ENCODE assay signal across 9 cellular contexts in the genomic region with DNA sequence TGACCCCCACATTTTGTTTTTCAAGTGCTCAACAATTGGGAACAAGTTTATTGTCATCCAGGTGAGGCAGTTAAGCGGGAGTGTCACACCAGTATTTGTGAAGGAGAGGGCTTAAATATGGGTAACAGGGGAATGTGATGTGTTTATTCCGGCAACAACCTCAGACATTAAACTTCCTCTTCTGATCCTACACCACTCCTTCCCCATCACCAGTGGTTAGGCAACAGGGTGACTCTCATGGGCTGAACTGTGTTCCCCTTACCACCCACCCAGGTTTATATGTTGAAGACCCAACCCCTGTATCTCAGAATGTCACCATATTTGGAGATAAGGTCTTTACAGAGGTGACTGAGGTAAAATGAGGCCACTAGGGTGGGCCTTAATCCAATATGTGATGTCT. TPM values are rescaled to one million over a fixed set of nuclear protein-coding genes. Genes with fewer than 3 reads are reported as not detected.
DNase-seq lines count a peak whose midpoint lies in the region; ATAC-seq, FAIRE-seq and TF ChIP-seq lines count a peak whose summit lies in the region.
"Had no signal": no experiment of that assay in that cellular context is flagged by ENCODE, and none has a peak within 500 bp of the region (broad histone marks: within the 10 kb centered on the region; RNA-seq: fewer than 3 reads in every experiment).

No MANE protein-coding gene starts in this region.

- FAIRE-seq in kidney (lab: Jason Lieb, UNC): no peak

- H3K4me3 Mint-ChIP-seq in activated naive CD4-positive, alpha-beta T cell treated with anti-CD3 and anti-CD28 coated beads for 36 hours: peak overlapping the region; percentile 74
- H3K4me3 Mint-ChIP-seq in effector memory CD8-positive, alpha-beta T cell: peak overlapping the region; percentile 83 to 88
- peak overlapping the region; percentile 77 for H3K4me3 Mint-ChIP-seq in stimulated activated memory B cell treated with anti-CD40 and anti-IgM and Interleukin-4, amounts not matched to agents 10 μg/mL and 1 μg/mL and 100 μg/mL, for 72 hours

- H3K27ac Mint-ChIP-seq in activated naive CD4-positive, alpha-beta T cell treated with anti-CD3 and anti-CD28 coated beads for 36 hours: no peak overlapping the region
- H3K27ac Mint-ChIP-seq in effector memory CD8-positive, alpha-beta T cell: peak overlapping the region in 1 of 2 donors; percentile 77
- H3K27ac Mint-ChIP-seq in stimulated activated memory B cell treated with anti-CD40 and anti-IgM and Interleukin-4, amounts not matched to agents 10 μg/mL and 1 μg/mL and 100 μg/mL, for 72 hours: peak overlapping the region; percentile 60

- H3K4me3 ChIP-seq in kidney (ENCODE audit: low read length in 2 of 2): no peak overlapping the region
- H3K4me3 ChIP-seq: lung had no signal

- peaks cover 0 to 9% of the 10 kb centered on the region in 2 donors for H3K4me1 ChIP-seq in kidney (ENCODE audit: control insufficient read depth in 1 of 2, insufficient read depth in 1 of 2, low read depth in 1 of 2, low read length in 2 of 2)

- no peak for DNase-seq in activated naive CD4-positive, alpha-beta T cell treated with anti-CD3 and anti-CD28 coated beads for 36 hours
- DNase-seq in activated naive CD4-positive, alpha-beta T cell treated with Interleukin-2 at 50 U/mL for 16 hours: no peak
- peak; percentile 33 for DNase-seq in NOMO-1 treated with dmso at 0.1 percent for 144 hours (lab: John Stamatoyannopoulos, UW; ENCODE audit: unreplicated experiment)
- no peak for DNase-seq in effector memory CD8-positive, alpha-beta T cell
- DNase-seq in kidney: no peak
- no peak for DNase-seq in RPMI8226

- intact Hi-C loops in activated naive CD4-positive, alpha-beta T cell treated with anti-CD3 and anti-CD28 coated beads for 36 hours (cut with micrococcal nuclease): loop anchor here (1.0 kb wide), 2 partner anchors 77 to 194 kb away; no protein-coding TSS in a partner anchor
- intact Hi-C loops in kidney (cut with DNase I): no loop called here

- H3K27ac ChIP-seq in kidney (ENCODE audit: low read depth in 2 of 2, low read length in 2 of 2): no peak overlapping the region

- H3K9ac ChIP-seq in kidney (ENCODE audit: low read length in 2 of 2): no peak overlapping the region

- H3K4me1 Mint-ChIP-seq in activated naive CD4-positive, alpha-beta T cell treated with anti-CD3 and anti-CD28 coated beads for 36 hours (ENCODE audit: low read depth): peaks cover 6% of the 10 kb centered on the region
- H3K4me1 Mint-ChIP-seq in effector memory CD8-positive, alpha-beta T cell (ENCODE audit: low read depth in 2 of 2): peaks cover 11 to 12% of the 10 kb centered on the region in 2 donors
- H3K4me1 Mint-ChIP-seq in stimulated activated memory B cell treated with anti-CD40 and anti-IgM and Interleukin-4, amounts not matched to agents 10 μg/mL and 1 μg/mL and 100 μg/mL, for 72 hours: peaks cover 18% of the 10 kb centered on the region

- no peaks in the 10 kb centered on the region for H3K9me3 Mint-ChIP-seq in activated naive CD4-positive, alpha-beta T cell treated with anti-CD3 and anti-CD28 coated beads for 36 hours
- no peaks in the 10 kb centered on the region for H3K9me3 Mint-ChIP-seq in effector memory CD8-positive, alpha-beta T cell
- H3K9me3 Mint-ChIP-seq in stimulated activated memory B cell treated with anti-CD40 and anti-IgM and Interleukin-4, amounts not matched to agents 10 μg/mL and 1 μg/mL and 100 μg/mL, for 72 hours: no peaks in the 10 kb centered on the region

- ATAC-seq in effector memory CD8-positive, alpha-beta T cell (replicated peaks): no peak
- ATAC-seq in stimulated activated memory B cell treated with anti-CD40 and anti-IgM and Interleukin-4, amounts not matched to agents 10 μg/mL and 1 μg/mL and 100 μg/mL, for 72 hours: no peak
- no peak for ATAC-seq in HG02852 (IDR thresholded peaks at IDR 0.05; ENCODE audit: unreplicated experiment)

- no peak for TF ChIP-seq CTCF in kidney (IDR thresholded peaks at IDR 0.05; ENCODE audit: borderline replicate concordance, extremely low read depth, insufficient read depth)

- H3K9me3 ChIP-seq in kidney (ENCODE audit: control insufficient read depth in 1 of 2, low read length in 2 of 2): no peaks in the 10 kb centered on the region

- CTCF ChIA-PET in activated naive CD4-positive, alpha-beta T cell treated with anti-CD3 and anti-CD28 coated beads for 36 hours (lab: Charles Lee): interaction anchor here (0.7 to 1.7 kb wide), 3 partner anchors 13 to 174 kb away, joined by 3 to 12 read pairs (median 3); no protein-coding TSS in a partner anchor

- H3K36me3 ChIP-seq in kidney (ENCODE audit: control insufficient read depth in 1 of 2, insufficient read depth in 2 of 2, low read length in 2 of 2): no peaks in the 10 kb centered on the region

- H3K36me3 Mint-ChIP-seq in activated naive CD4-positive, alpha-beta T cell treated with anti-CD3 and anti-CD28 coated beads for 36 hours (ENCODE audit: low read depth): no peaks in the 10 kb centered on the region
- no peaks in the 10 kb centered on the region for H3K36me3 Mint-ChIP-seq in effector memory CD8-positive, alpha-beta T cell (ENCODE audit: insufficient read depth)
- no peaks in the 10 kb centered on the region for H3K36me3 Mint-ChIP-seq in stimulated activated memory B cell treated with anti-CD40 and anti-IgM and Interleukin-4, amounts not matched to agents 10 μg/mL and 1 μg/mL and 100 μg/mL, for 72 hours

- H3K27me3 Mint-ChIP-seq in activated naive CD4-positive, alpha-beta T cell treated with anti-CD3 and anti-CD28 coated beads for 36 hours (ENCODE audit: low read depth): peaks cover 11% of the 10 kb centered on the region
- peaks cover 36 to 48% of the 10 kb centered on the region in 2 donors for H3K27me3 Mint-ChIP-seq in effector memory CD8-positive, alpha-beta T cell
- H3K27me3 Mint-ChIP-seq in stimulated activated memory B cell treated with anti-CD40 and anti-IgM and Interleukin-4, amounts not matched to agents 10 μg/mL and 1 μg/mL and 100 μg/mL, for 72 hours: no peaks in the 10 kb centered on the region

RNA-seq across cellular contexts. Expression of a gene that starts 52.1 kb away (rescaled TPM):
- not detected for total RNA-seq in activated naive CD4-positive, alpha-beta T cell treated with anti-CD3 and anti-CD28 coated beads for 36 hours
- total RNA-seq in kidney: 3.9 TPM
- polyA plus RNA-seq in kidney (ENCODE audit: insufficient read depth, low read depth, low replicate concordance): 0.90 TPM

RNA-seq across cellular contexts. Expression of a gene that starts 58.3 kb away (rescaled TPM):
- total RNA-seq in activated naive CD4-positive, alpha-beta T cell treated with anti-CD3 and anti-CD28 coated beads for 36 hours: 10 to 100 TPM; 27.1 to 28.3 TPM
- 24.1 TPM for total RNA-seq in kidney
- polyA plus RNA-seq in kidney (ENCODE audit: insufficient read depth, low read depth, low replicate concordance): 39.8 TPM
